In genomic region chr7:125423444-125424155, GRCh38 we compare ENCODE assay signal across 13 cellular contexts.
A peak's percentile ranks its signal among the peaks of the same experiment; 100 is the strongest.
DNase-seq lines count a peak whose midpoint lies in the region; TF ChIP-seq lines count a peak whose summit lies in the region.
"Had no signal": no experiment of that assay in that cellular context is flagged by ENCODE, and none has a peak within 500 bp of the region (broad histone marks: within the 10 kb centered on the region; RNA-seq: fewer than 3 reads in every experiment).

No MANE protein-coding gene starts in this region.

- H3K4me3 Mint-ChIP-seq in activated CD4-positive, alpha-beta T cell treated with anti-CD3 and anti-CD28 coated beads, Interleukin-2, amount 10 ng/mL, durations not matched to agents 24 days and 14 days = no peak overlapping the region
- H3K4me3 Mint-ChIP-seq: stimulated activated memory B cell treated with anti-CD40 and anti-IgM and Interleukin-4, amounts not matched to agents 10 μg/mL and 1 μg/mL and 100 μg/mL, for 72 hours had no signal

- peaks cover 14% of the 10 kb centered on the region for H3K4me1 Mint-ChIP-seq in activated CD4-positive, alpha-beta T cell treated with anti-CD3 and anti-CD28 coated beads, Interleukin-2, amount 10 ng/mL, durations not matched to agents 24 days and 14 days
- H3K4me1 Mint-ChIP-seq: stimulated activated memory B cell treated with anti-CD40 and anti-IgM and Interleukin-4, amounts not matched to agents 10 μg/mL and 1 μg/mL and 100 μg/mL, for 72 hours had no signal

- DNase-seq in activated CD4-positive, alpha-beta T cell treated with anti-CD3 and anti-CD28 coated beads, Interleukin-2, amount 10 ng/mL, durations not matched to agents 24 days and 14 days = peak; percentile 62
- DNase-seq in activated CD4-positive, alpha-beta T cell treated with anti-CD3 and anti-CD28 coated beads, Interleukin-2, amount 50 U/mL, for 4 hours = no peak
- DNase-seq in NB4 (ENCODE audit: low read depth) = peak; percentile 38
- DNase-seq in cardiac fibroblast (ENCODE audit: low read depth in 2 of 2) = peak; percentile 1 to 59
- DNase-seq in retinal pigment epithelial cell (ENCODE audit: low read depth) = peak; percentile 96
- no peak for DNase-seq in SIG-M5 treated with dmso at 0.1 percent for 504 hours (lab: John Stamatoyannopoulos, UW; ENCODE audit: unreplicated experiment)
- no peak for DNase-seq in OCI-M2 (lab: John Stamatoyannopoulos, UW; ENCODE audit: unreplicated experiment)
- DNase-seq in stimulated activated CD4-positive, alpha-beta T cell treated with anti-CD3 and anti-CD28 coated beads, Interleukin-12 subunit alpha, Interleukin-12 subunit beta, amount 100 ng/mL, for 4 hours = no peak
- DNase-seq: body of pancreas, GOT3, left cardiac atrium, nucleus accumbens had no signal

- H3K4me3 ChIP-seq in NB4 (ENCODE audit: low read depth, low read length) (no peak overlapping the region), cardiac fibroblast (replicated peaks in 1 of 2; ENCODE audit: low read depth in 2 of 2, low read length in 2 of 2) (no peak overlapping the region), retinal pigment epithelial cell (ENCODE audit: low read length) (no peak overlapping the region)
- H3K4me3 ChIP-seq: body of pancreas had no signal

- TF ChIP-seq CTCF in NB4 (IDR thresholded peaks at IDR 0.05; ENCODE audit: low read depth, low read length) = no peak
- TF ChIP-seq CTCF in cardiac fibroblast (IDR thresholded peaks at IDR 0.05; ENCODE audit: low read depth, low read length) = no peak
- no peak for TF ChIP-seq CTCF in retinal pigment epithelial cell (conservative IDR thresholded peaks at IDR 0.05; ENCODE audit: low read depth, low read length)

- TF ChIP-seq POLR2A in NB4 (IDR thresholded peaks at IDR 0.05; ENCODE audit: extremely low read depth, insufficient read length) = no peak

- peak overlapping the region; percentile 10 for H3K27ac Mint-ChIP-seq in activated CD4-positive, alpha-beta T cell treated with anti-CD3 and anti-CD28 coated beads, Interleukin-2, amount 10 ng/mL, durations not matched to agents 24 days and 14 days
- H3K27ac Mint-ChIP-seq: stimulated activated memory B cell treated with anti-CD40 and anti-IgM and Interleukin-4, amounts not matched to agents 10 μg/mL and 1 μg/mL and 100 μg/mL, for 72 hours had no signal

- peaks cover 3% of the 10 kb centered on the region for H3K36me3 Mint-ChIP-seq in activated CD4-positive, alpha-beta T cell treated with anti-CD3 and anti-CD28 coated beads, Interleukin-2, amount 10 ng/mL, durations not matched to agents 24 days and 14 days (ENCODE audit: low read depth)
- H3K36me3 Mint-ChIP-seq: stimulated activated memory B cell treated with anti-CD40 and anti-IgM and Interleukin-4, amounts not matched to agents 10 μg/mL and 1 μg/mL and 100 μg/mL, for 72 hours had no signal

- intact Hi-C loops in activated CD4-positive, alpha-beta T cell treated with anti-CD3 and anti-CD28 coated beads, Interleukin-2, amount 10 ng/mL, durations not matched to agents 24 days and 14 days (cut with micrococcal nuclease) = no loop called here

- no peaks in the 10 kb centered on the region for H3K27me3 Mint-ChIP-seq in activated CD4-positive, alpha-beta T cell treated with anti-CD3 and anti-CD28 coated beads, Interleukin-2, amount 10 ng/mL, durations not matched to agents 24 days and 14 days
- H3K27me3 Mint-ChIP-seq: stimulated activated memory B cell treated with anti-CD40 and anti-IgM and Interleukin-4, amounts not matched to agents 10 μg/mL and 1 μg/mL and 100 μg/mL, for 72 hours had no signal

- H3K9me3 Mint-ChIP-seq in activated CD4-positive, alpha-beta T cell treated with anti-CD3 and anti-CD28 coated beads, Interleukin-2, amount 10 ng/mL, durations not matched to agents 24 days and 14 days = peaks cover 24% of the 10 kb centered on the region

Comparison
In these comparisons a context has a peak if more than half of its experiments do, and no peak if none do; other contexts are left out.
1. DNase-seq: peak in activated CD4-positive, alpha-beta T cell treated with anti-CD3 and anti-CD28 coated beads, Interleukin-2, amount 10 ng/mL, durations not matched to agents 24 days and 14 days (single experiment), NB4 (single experiment), cardiac fibroblast (2 of 2) and retinal pigment epithelial cell (single experiment); none in activated CD4-positive, alpha-beta T cell treated with anti-CD3 and anti-CD28 coated beads, Interleukin-2, amount 50 U/mL, for 4 hours (0 of 2), SIG-M5 treated with dmso at 0.1 percent for 504 hours (single experiment), OCI-M2 (single experiment) and stimulated activated CD4-positive, alpha-beta T cell treated with anti-CD3 and anti-CD28 coated beads, Interleukin-12 subunit alpha, Interleukin-12 subunit beta, amount 100 ng/mL, for 4 hours (single experiment).